16 cellular contexts compared by ENCODE assay signal in genomic region chr9:37978983-37979382, GRCh38.
DNase-seq lines count a peak whose midpoint lies in the region; ATAC-seq and TF ChIP-seq lines count a peak whose summit lies in the region.
"Had no signal": no experiment of that assay in that cellular context is flagged by ENCODE, and none has a peak within 500 bp of the region (broad histone marks: within the 10 kb centered on the region; RNA-seq: fewer than 3 reads in every experiment).

No MANE protein-coding gene starts in this region.

- no peak for DNase-seq in HFFc6
- peak; percentile 72 for DNase-seq in SK-N-DZ (ENCODE audit: low spot score)
- no peak for DNase-seq in glutamatergic neuron
- DNase-seq in smooth muscle cell (lab: John Stamatoyannopoulos, UW; ENCODE audit: unreplicated experiment) = no peak
- DNase-seq in activated CD8-positive, alpha-beta memory T cell treated with anti-CD3 and anti-CD28 coated beads, Interleukin-2, amount 10 ng/mL, durations not matched to agents 7 days and 5 days = no peak
- no peak for DNase-seq in NCI-H2107 (lab: John Stamatoyannopoulos, UW)
- no peak for DNase-seq in C1 segment of cervical spinal cord (lab: John Stamatoyannopoulos, UW)
- DNase-seq: ACHN; AML-193; CD4-positive, CD25-positive, alpha-beta regulatory T cell; KBM-7; NCI-H146; NCI-H2081; SHP77 had no signal

- peaks cover 63% of the 10 kb centered on the region for H3K79me2 ChIP-seq in smooth muscle cell (ENCODE audit: low read depth)

- CTCF ChIA-PET in activated CD8-positive, alpha-beta memory T cell treated with anti-CD3 and anti-CD28 coated beads, Interleukin-2, amount 10 ng/mL, durations not matched to agents 7 days and 5 days (lab: Charles Lee) = interaction anchor here (1.2 to 1.4 kb wide), 2 partner anchors 13 to 90 kb away, joined by 3 read pairs; partner anchors contain the start of gene SHB

- no peaks in the 10 kb centered on the region for H3K36me3 ChIP-seq in smooth muscle cell (ENCODE audit: low read depth)

- H4K20me1 ChIP-seq in smooth muscle cell (ENCODE audit: low read depth) = no peaks in the 10 kb centered on the region

- ATAC-seq in activated CD8-positive, alpha-beta memory T cell treated with anti-CD3 and anti-CD28 coated beads, Interleukin-2, amount 10 ng/mL, durations not matched to agents 7 days and 5 days = no peak
- no peak for ATAC-seq in GM21423 (IDR thresholded peaks at IDR 0.05; ENCODE audit: unreplicated experiment)

- H3K9me3 Mint-ChIP-seq in HFFc6 = no peaks in the 10 kb centered on the region
- no peaks in the 10 kb centered on the region for H3K9me3 Mint-ChIP-seq in glutamatergic neuron (ENCODE audit: unreplicated experiment)
- no peaks in the 10 kb centered on the region for H3K9me3 Mint-ChIP-seq in activated CD8-positive, alpha-beta memory T cell treated with anti-CD3 and anti-CD28 coated beads, Interleukin-2, amount 10 ng/mL, durations not matched to agents 7 days and 5 days (ENCODE audit: low read depth)
- H3K9me3 Mint-ChIP-seq: CD4-positive, CD25-positive, alpha-beta regulatory T cell had no signal

- H3K36me3 Mint-ChIP-seq in HFFc6 (ENCODE audit: low read depth) (peaks cover 31% of the 10 kb centered on the region), glutamatergic neuron (ENCODE audit: unreplicated experiment) (no peaks in the 10 kb centered on the region)
- no peaks in the 10 kb centered on the region for H3K36me3 Mint-ChIP-seq in activated CD8-positive, alpha-beta memory T cell treated with anti-CD3 and anti-CD28 coated beads, Interleukin-2, amount 10 ng/mL, durations not matched to agents 7 days and 5 days
- H3K36me3 Mint-ChIP-seq: CD4-positive, CD25-positive, alpha-beta regulatory T cell had no signal

- peak overlapping the region; percentile 70 for H3K4me2 ChIP-seq in smooth muscle cell

- H3K27me3 ChIP-seq in smooth muscle cell (ENCODE audit: low read depth) = no peaks in the 10 kb centered on the region

- peak overlapping the region; percentile 16; the same call in 1 of the 2 replicates for H3K27ac Mint-ChIP-seq in HFFc6
- H3K27ac Mint-ChIP-seq in glutamatergic neuron (ENCODE audit: unreplicated experiment) = peak overlapping the region; percentile 37
- H3K27ac Mint-ChIP-seq in activated CD8-positive, alpha-beta memory T cell treated with anti-CD3 and anti-CD28 coated beads, Interleukin-2, amount 10 ng/mL, durations not matched to agents 7 days and 5 days = no peak overlapping the region
- H3K27ac Mint-ChIP-seq: CD4-positive, CD25-positive, alpha-beta regulatory T cell had no signal

- H3F3A ChIP-seq in smooth muscle cell (ENCODE audit: low read depth) = peaks cover 17% of the 10 kb centered on the region

- no peak overlapping the region for H3K9ac ChIP-seq in smooth muscle cell (ENCODE audit: low read depth)

- no peak overlapping the region for H2AFZ ChIP-seq in smooth muscle cell (ENCODE audit: low read depth)

- no peak overlapping the region for H3K4me3 Mint-ChIP-seq in HFFc6
- H3K4me3 Mint-ChIP-seq in glutamatergic neuron (ENCODE audit: unreplicated experiment) = peak overlapping the region; percentile 13
- no peak overlapping the region for H3K4me3 Mint-ChIP-seq in activated CD8-positive, alpha-beta memory T cell treated with anti-CD3 and anti-CD28 coated beads, Interleukin-2, amount 10 ng/mL, durations not matched to agents 7 days and 5 days
- H3K4me3 Mint-ChIP-seq: CD4-positive, CD25-positive, alpha-beta regulatory T cell had no signal

- no peaks in the 10 kb centered on the region for H3K9me3 ChIP-seq in smooth muscle cell (replicated peaks; ENCODE audit: low read depth)
- H3K9me3 ChIP-seq: HAP-1 had no signal

- WGBS in smooth muscle cell (ENCODE audit: low lambda C conversion rate) = 82% methylated on average over 3 of the region's 3 CpGs

- H3K27me3 Mint-ChIP-seq in HFFc6 (ENCODE audit: insufficient read depth) (peaks cover 2% of the 10 kb centered on the region; the same call in 1 of the 2 replicates), glutamatergic neuron (ENCODE audit: unreplicated experiment) (peaks cover 9% of the 10 kb centered on the region)
- peaks cover 15% of the 10 kb centered on the region for H3K27me3 Mint-ChIP-seq in activated CD8-positive, alpha-beta memory T cell treated with anti-CD3 and anti-CD28 coated beads, Interleukin-2, amount 10 ng/mL, durations not matched to agents 7 days and 5 days

- peak overlapping the region; percentile 93 for H3K27ac ChIP-seq in smooth muscle cell (ENCODE audit: low read depth)

- H3K4me1 ChIP-seq in smooth muscle cell (ENCODE audit: low read depth) = peaks cover 28% of the 10 kb centered on the region
- H3K4me1 ChIP-seq: HAP-1 had no signal

- H3K4me1 Mint-ChIP-seq in HFFc6 (ENCODE audit: low read depth) = peaks cover 48% of the 10 kb centered on the region
- H3K4me1 Mint-ChIP-seq in glutamatergic neuron (ENCODE audit: low read depth, unreplicated experiment) = peaks cover 27% of the 10 kb centered on the region
- no peaks in the 10 kb centered on the region for H3K4me1 Mint-ChIP-seq in activated CD8-positive, alpha-beta memory T cell treated with anti-CD3 and anti-CD28 coated beads, Interleukin-2, amount 10 ng/mL, durations not matched to agents 7 days and 5 days
- H3K4me1 Mint-ChIP-seq: CD4-positive, CD25-positive, alpha-beta regulatory T cell had no signal

- TF ChIP-seq CTCF in HFFc6 (IDR thresholded peaks at IDR 0.05) (no peak), glutamatergic neuron (IDR thresholded peaks at IDR 0.05; ENCODE audit: partially characterized antibody, unreplicated experiment) (no peak), smooth muscle cell (IDR thresholded peaks at IDR 0.05; ENCODE audit: borderline replicate concordance, insufficient read depth, poor library complexity, severe bottlenecking) (no peak)

- no peak overlapping the region for H3K4me3 ChIP-seq in smooth muscle cell
- H3K4me3 ChIP-seq: HAP-1 had no signal
